Comparison of ENCODE assay signal across 7 cellular contexts in the genomic region with DNA sequence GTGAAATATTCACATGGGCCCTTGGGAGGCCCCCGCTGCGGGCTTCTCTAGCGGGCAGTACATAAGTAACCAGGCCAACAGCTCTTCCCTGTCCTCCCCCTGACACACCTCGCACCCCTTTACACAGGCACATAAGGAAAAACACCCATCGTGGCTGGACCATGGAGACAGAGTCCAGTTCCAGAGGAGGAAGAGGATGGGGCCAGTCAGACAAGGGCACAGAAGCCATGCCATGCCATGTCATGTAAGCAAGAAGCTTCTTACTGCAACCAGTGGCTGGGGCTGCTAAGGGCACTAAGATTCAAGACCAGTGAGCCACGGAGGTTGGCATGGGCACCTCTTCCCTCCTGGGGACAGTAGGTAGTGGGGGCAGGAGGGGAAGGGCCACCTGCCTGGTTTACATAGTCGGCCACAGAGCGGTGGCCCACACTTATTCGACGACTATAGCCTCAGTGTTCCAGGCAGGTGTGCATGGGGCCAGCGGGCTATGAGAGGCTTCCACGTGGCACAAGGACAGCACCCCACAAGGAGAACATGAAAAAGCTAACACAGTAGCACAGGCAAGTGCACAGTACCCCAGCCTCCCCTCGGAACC. TPM values are rescaled to one million over a fixed set of nuclear protein-coding genes. Genes with fewer than 3 reads are reported as not detected.
DNase-seq lines count a peak whose midpoint lies in the region; ATAC-seq and TF ChIP-seq lines count a peak whose summit lies in the region.

No MANE protein-coding gene starts in this region.

- H3K4me3 Mint-ChIP-seq in activated naive CD8-positive, alpha-beta T cell treated with anti-CD3 and anti-CD28 coated beads, Interleukin-2, amount 50 U/mL, for 24 hours = peak overlapping the region; percentile 80
- peak overlapping the region; percentile 86 for H3K4me3 Mint-ChIP-seq in neural progenitor cell

- DNase-seq in GM10248 (ENCODE audit: extremely low spot score) = peak; percentile 29
- no peak for DNase-seq in activated naive CD8-positive, alpha-beta T cell treated with anti-CD3 and anti-CD28 coated beads, Interleukin-2, amount 50 U/mL, for 24 hours
- DNase-seq in neural progenitor cell (ENCODE audit: low spot score) = no peak
- DNase-seq in AG08396 (ENCODE audit: low spot score) = no peak
- DNase-seq in NCI-H1105 treated with DMSO at 0.1 percent for 48 hours (lab: John Stamatoyannopoulos, UW) = no peak

- H3K27me3 Mint-ChIP-seq in activated naive CD8-positive, alpha-beta T cell treated with anti-CD3 and anti-CD28 coated beads, Interleukin-2, amount 50 U/mL, for 24 hours = peaks cover 14% of the 10 kb centered on the region
- H3K27me3 Mint-ChIP-seq in neural progenitor cell (ENCODE audit: insufficient read depth, low read depth) = peaks cover 21% of the 10 kb centered on the region

- H3K79me2 ChIP-seq in KMS-11 (ENCODE audit: insufficient read depth, low read depth) = no peaks in the 10 kb centered on the region
- no peaks in the 10 kb centered on the region for H3K79me2 ChIP-seq in neural progenitor cell (ENCODE audit: low read depth)

- H3K27ac ChIP-seq in KMS-11 (no peak overlapping the region), neural progenitor cell (no peak overlapping the region)

- H3K4me1 Mint-ChIP-seq in activated naive CD8-positive, alpha-beta T cell treated with anti-CD3 and anti-CD28 coated beads, Interleukin-2, amount 50 U/mL, for 24 hours = peaks cover 42% of the 10 kb centered on the region
- peaks cover 24% of the 10 kb centered on the region for H3K4me1 Mint-ChIP-seq in neural progenitor cell

- H4K20me1 ChIP-seq in KMS-11 (ENCODE audit: insufficient read depth) (no peaks in the 10 kb centered on the region), neural progenitor cell (ENCODE audit: low read depth) (no peaks in the 10 kb centered on the region)

- peaks cover 12% of the 10 kb centered on the region; the same call in 1 of the 2 replicates for H3K27me3 ChIP-seq in KMS-11 (ENCODE audit: insufficient read depth, low read depth)
- H3K27me3 ChIP-seq in neural progenitor cell = peaks cover 46% of the 10 kb centered on the region

- H3K4me3 ChIP-seq in KMS-11 (IDR thresholded peaks at IDR 0.05; ENCODE audit: insufficient read depth, low read depth, low read length) = no peak overlapping the region
- H3K4me3 ChIP-seq in neural progenitor cell = no peak overlapping the region

- peaks cover 14% of the 10 kb centered on the region for H3K4me1 ChIP-seq in KMS-11 (ENCODE audit: low read depth, poor library complexity, severe bottlenecking)
- H3K4me1 ChIP-seq in neural progenitor cell = peaks cover 19% of the 10 kb centered on the region

- peak overlapping the region; percentile 77 for H3K27ac Mint-ChIP-seq in activated naive CD8-positive, alpha-beta T cell treated with anti-CD3 and anti-CD28 coated beads, Interleukin-2, amount 50 U/mL, for 24 hours
- no peak overlapping the region for H3K27ac Mint-ChIP-seq in neural progenitor cell

- H3K9ac ChIP-seq in KMS-11 (peak overlapping the region; percentile 26; the same call in 1 of the 2 replicates), neural progenitor cell (no peak overlapping the region)

- H3K4me2 ChIP-seq in KMS-11 = peak overlapping the region; percentile 80; the same call in 1 of the 2 replicates
- peak overlapping the region; percentile 96 for H3K4me2 ChIP-seq in neural progenitor cell

- H2AFZ ChIP-seq in KMS-11 (ENCODE audit: low read depth) (peak overlapping the region; percentile 93), neural progenitor cell (replicated peaks) (peak overlapping the region; percentile 66)

- no peaks in the 10 kb centered on the region for H3K36me3 Mint-ChIP-seq in activated naive CD8-positive, alpha-beta T cell treated with anti-CD3 and anti-CD28 coated beads, Interleukin-2, amount 50 U/mL, for 24 hours (ENCODE audit: low read depth)
- H3K36me3 Mint-ChIP-seq in neural progenitor cell = no peaks in the 10 kb centered on the region

- POLR2A ChIA-PET in GM10248 (lab: Yijun Ruan, JAX) = no interaction called here

- no peaks in the 10 kb centered on the region for H3K9me3 ChIP-seq in neural progenitor cell (ENCODE audit: low read depth)

- CTCF ChIA-PET in GM10248 (lab: Yijun Ruan, JAX) = interaction anchor here (0.7 to 22.3 kb wide), 19 partner anchors 10 to 577 kb away, joined by 3 to 827 read pairs (median 4); partner anchors contain the start of genes SEMA7A and UBL7

- TF ChIP-seq CTCF in GM10248 (IDR thresholded peaks at IDR 0.05; ENCODE audit: control extremely low read depth, extremely low read depth, low read depth, missing control alignments) = no peak
- TF ChIP-seq CTCF in KMS-11 (conservative IDR thresholded peaks at IDR 0.05; ENCODE audit: low read depth, low read length) = no peak
- no peak for TF ChIP-seq CTCF in neural progenitor cell (IDR thresholded peaks at IDR 0.05)

- no peaks in the 10 kb centered on the region for H3K9me3 Mint-ChIP-seq in activated naive CD8-positive, alpha-beta T cell treated with anti-CD3 and anti-CD28 coated beads, Interleukin-2, amount 50 U/mL, for 24 hours
- H3K9me3 Mint-ChIP-seq in neural progenitor cell = no peaks in the 10 kb centered on the region

- ATAC-seq in activated naive CD8-positive, alpha-beta T cell treated with anti-CD3 and anti-CD28 coated beads, Interleukin-2, amount 50 U/mL, for 24 hours = no peak
- ATAC-seq in GM21619 (IDR thresholded peaks at IDR 0.05; ENCODE audit: unreplicated experiment) = no peak

- H3K36me3 ChIP-seq in KMS-11 (ENCODE audit: insufficient read depth) = no peaks in the 10 kb centered on the region
- H3K36me3 ChIP-seq in neural progenitor cell = no peaks in the 10 kb centered on the region

- peaks cover 19% of the 10 kb centered on the region for H3F3A ChIP-seq in neural progenitor cell (ENCODE audit: low read depth)

RNA-seq across cellular contexts. Expression of gene CYP11A1, which starts 5.7 kb away (rescaled TPM):
- 0.99 and 1.1 TPM in 2 replicates for total RNA-seq in neural progenitor cell (ENCODE audit: low replicate concordance)
